In the genomic region with DNA sequence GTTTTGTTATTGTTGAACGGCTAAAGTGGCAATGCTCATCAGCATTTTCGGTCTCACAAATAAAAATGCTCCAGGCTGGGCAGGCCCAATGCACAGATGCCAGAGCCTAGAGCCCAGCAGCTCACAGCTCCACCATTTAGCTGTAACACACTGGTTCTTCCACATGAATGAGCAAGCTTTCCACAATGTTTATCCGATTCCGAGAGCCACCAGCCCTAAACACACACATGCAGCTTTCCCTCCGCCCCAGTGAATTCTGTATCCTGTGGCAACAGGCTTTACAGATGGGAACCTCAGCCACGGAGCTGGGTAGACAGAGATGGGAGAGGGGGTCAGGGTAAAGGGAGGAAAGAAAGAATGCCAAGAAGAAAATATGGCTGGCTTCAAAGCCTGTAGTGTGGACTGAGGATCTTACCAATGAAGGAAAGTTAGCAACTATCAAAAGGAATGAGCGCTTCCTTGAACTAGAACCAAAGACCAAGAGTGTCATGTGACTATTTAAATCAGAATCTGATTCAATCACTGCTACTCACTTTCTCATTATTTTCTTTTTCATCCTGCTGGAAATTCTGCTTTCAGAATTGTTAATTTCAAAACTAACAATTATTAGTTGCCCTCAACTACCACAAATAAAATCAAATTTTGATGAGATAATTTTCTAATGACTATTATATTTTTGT, we compare ENCODE assay signal across 15 cellular contexts.
A peak's percentile ranks its signal among the peaks of the same experiment; 100 is the strongest.
DNase-seq lines count a peak whose midpoint lies in the region; ATAC-seq lines count a peak whose summit lies in the region.
"Had no signal": no experiment of that assay in that cellular context is flagged by ENCODE, and none has a peak within 500 bp of the region (broad histone marks: within the 10 kb centered on the region; RNA-seq: fewer than 3 reads in every experiment).

No MANE protein-coding gene starts in this region.

- DNase-seq in Caki2 (ENCODE audit: low read depth) = peak; percentile 58
- DNase-seq in NCI-H2081 (lab: John Stamatoyannopoulos, UW) = peak; percentile 57 to 81
- peak; percentile 50 for DNase-seq in cerebellum (ENCODE audit: low spot score)
- peak; percentile 24 for DNase-seq in midbrain (lab: John Stamatoyannopoulos, UW)
- DNase-seq in epidermal melanocyte (ENCODE audit: insufficient read length, low spot score) = no peak
- no peak for DNase-seq in NOMO-1 (lab: John Stamatoyannopoulos, UW; ENCODE audit: unreplicated experiment in 2 of 2)
- DNase-seq in H7 = no peak
- DNase-seq: activated naive CD8-positive, alpha-beta T cell treated with anti-CD3 and anti-CD28 coated beads, Interleukin-2, amount 10 ng/mL, durations not matched to agents 7 days and 5 days; colonic mucosa; HCEC 1CT; MV-4-11; NCI-H82; upper lobe of right lung had no signal

- H3K36me3 ChIP-seq in H7 (replicated peaks; ENCODE audit: control insufficient read depth, insufficient read depth, low read length) = no peaks in the 10 kb centered on the region
- H3K36me3 ChIP-seq: colonic mucosa, pancreas had no signal

- H3K4me3 ChIP-seq in H7 (ENCODE audit: insufficient read depth, low read depth, low read length) = no peak overlapping the region
- H3K4me3 ChIP-seq: colonic mucosa, pancreas, upper lobe of right lung had no signal

- in situ Hi-C loops in Caki2 (cut with HindIII; ENCODE audit: low pct_unique_long_range_greater_than_20kb, low sequenced_read_pairs) = loop anchor here (10.0 kb wide), 1 partner anchor 458 kb away; no protein-coding TSS in a partner anchor

- no peak for ATAC-seq in GM18502 (IDR thresholded peaks at IDR 0.05; ENCODE audit: poor library complexity, unreplicated experiment)
- ATAC-seq: upper lobe of right lung had no signal

- no peaks in the 10 kb centered on the region for H3K27me3 ChIP-seq in H7 (ENCODE audit: control insufficient read depth, insufficient read depth, low read length)
- H3K27me3 ChIP-seq: colonic mucosa, pancreas, upper lobe of right lung had no signal

Comparison
In these comparisons a context has a peak if more than half of its experiments do, and no peak if none do; other contexts are left out.
1. DNase-seq: peak in Caki2 (single experiment), NCI-H2081 (2 of 2), cerebellum (single experiment) and midbrain (single experiment); none in epidermal melanocyte (single experiment), NOMO-1 (0 of 2) and H7 (single experiment).